Comparison of ENCODE assay signal across 21 cellular contexts in the genomic region with DNA sequence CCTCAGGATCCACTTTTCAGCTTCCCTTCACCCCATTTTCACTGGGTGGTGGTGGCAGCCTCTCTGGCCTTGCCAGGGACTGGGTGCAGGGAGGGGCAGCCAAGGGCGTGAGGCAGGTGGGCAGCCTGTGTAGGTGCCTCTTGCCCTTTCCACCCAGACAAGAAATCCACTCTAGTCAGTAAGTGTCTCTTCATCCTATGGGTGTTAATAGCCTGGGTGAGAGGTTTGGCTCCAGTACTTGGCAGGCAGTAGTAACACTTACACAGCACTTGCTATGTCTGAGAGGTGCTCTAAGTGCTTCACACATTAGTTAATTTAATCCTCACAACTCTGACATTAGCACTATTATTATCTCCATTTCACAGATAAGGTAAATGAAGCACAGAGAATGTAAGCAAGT.
"Had no signal": no experiment of that assay in that cellular context is flagged by ENCODE, and none has a peak within 500 bp of the region (broad histone marks: within the 10 kb centered on the region; RNA-seq: fewer than 3 reads in every experiment).

No MANE protein-coding gene starts in this region.

- H3K4me3 ChIP-seq: adrenal gland, cardiac muscle cell, colonic mucosa, esophagus muscularis mucosa, hepatocyte, lung, tibial artery, vagina had no signal

- H3K4me1 Mint-ChIP-seq: activated CD4-positive, alpha-beta memory T cell treated with anti-CD3 and anti-CD28 coated beads, Interleukin-2, amount 10 ng/mL, durations not matched to agents 7 days and 5 days; activated naive CD4-positive, alpha-beta T cell treated with anti-CD3 and anti-CD28 coated beads, Interleukin-2, amount 50 U/mL, for 24 hours; WTC11 had no signal

- DNase-seq: activated CD4-positive, alpha-beta memory T cell treated with anti-CD3 and anti-CD28 coated beads, Interleukin-2, amount 10 ng/mL, durations not matched to agents 7 days and 5 days; activated CD4-positive, alpha-beta T cell treated with anti-CD3 and anti-CD28 coated beads for 4 hours; activated effector memory CD4-positive, alpha-beta T cell treated with Interleukin-2 at 50 U/mL for 16 hours; activated T-cell treated with anti-CD3 and anti-CD28 coated beads, Interleukin-2, amount 50 U/mL, for 4 hours; adrenal gland; colonic mucosa; kidney; naive B cell; stimulated activated CD4-positive, alpha-beta T cell treated with anti-CD3 and anti-CD28 coated beads, Interleukin-2, amount 100 ng/mL, for 48 hours; stimulated activated naive B cell treated with anti-CD40 and anti-IgM and Interleukin-4, amounts not matched to agents 10 μg/mL and 1 μg/mL and 100 μg/mL, for 72 hours; T-helper 2 cell; tibial artery had no signal

- H2AFZ ChIP-seq: hepatocyte, parathyroid adenoma had no signal

- H3K36me3 ChIP-seq: adrenal gland, cardiac muscle cell, colonic mucosa, esophagus muscularis mucosa, tibial artery, vagina had no signal

- H3K27ac ChIP-seq: adrenal gland, cardiac muscle cell, colonic mucosa, esophagus muscularis mucosa, hepatocyte, parathyroid adenoma, tibial artery, vagina had no signal

- H3K9ac ChIP-seq: parathyroid adenoma had no signal

- H3K4me2 ChIP-seq: hepatocyte had no signal

- H3K27me3 Mint-ChIP-seq: activated CD4-positive, alpha-beta memory T cell treated with anti-CD3 and anti-CD28 coated beads, Interleukin-2, amount 10 ng/mL, durations not matched to agents 7 days and 5 days had no signal

- H3K36me3 Mint-ChIP-seq: activated naive CD4-positive, alpha-beta T cell treated with anti-CD3 and anti-CD28 coated beads, Interleukin-2, amount 50 U/mL, for 24 hours; naive B cell; stimulated activated naive B cell treated with anti-CD40 and anti-IgM and Interleukin-4, amounts not matched to agents 10 μg/mL and 1 μg/mL and 100 μg/mL, for 72 hours; WTC11 had no signal

- H3K27me3 ChIP-seq: adrenal gland, colonic mucosa, esophagus muscularis mucosa, hepatocyte, tibial artery, vagina had no signal

- H3K27ac Mint-ChIP-seq: activated CD4-positive, alpha-beta memory T cell treated with anti-CD3 and anti-CD28 coated beads, Interleukin-2, amount 10 ng/mL, durations not matched to agents 7 days and 5 days; activated naive CD4-positive, alpha-beta T cell treated with anti-CD3 and anti-CD28 coated beads, Interleukin-2, amount 50 U/mL, for 24 hours; naive B cell; stimulated activated naive B cell treated with anti-CD40 and anti-IgM and Interleukin-4, amounts not matched to agents 10 μg/mL and 1 μg/mL and 100 μg/mL, for 72 hours; WTC11 had no signal

- H3K9me3 Mint-ChIP-seq: activated CD4-positive, alpha-beta memory T cell treated with anti-CD3 and anti-CD28 coated beads, Interleukin-2, amount 10 ng/mL, durations not matched to agents 7 days and 5 days; activated T-cell treated with anti-CD3 and anti-CD28 coated beads, Interleukin-2, amount 50 U/mL, for 4 hours; naive B cell; stimulated activated naive B cell treated with anti-CD40 and anti-IgM and Interleukin-4, amounts not matched to agents 10 μg/mL and 1 μg/mL and 100 μg/mL, for 72 hours had no signal

- FAIRE-seq: kidney, TTC549 had no signal

- H3K9me3 ChIP-seq: adrenal gland, colonic mucosa, esophagus muscularis mucosa, tibial artery, vagina had no signal

- H3K4me3 Mint-ChIP-seq: activated CD4-positive, alpha-beta memory T cell treated with anti-CD3 and anti-CD28 coated beads, Interleukin-2, amount 10 ng/mL, durations not matched to agents 7 days and 5 days; activated naive CD4-positive, alpha-beta T cell treated with anti-CD3 and anti-CD28 coated beads, Interleukin-2, amount 50 U/mL, for 24 hours; activated T-cell treated with anti-CD3 and anti-CD28 coated beads, Interleukin-2, amount 50 U/mL, for 4 hours; naive B cell; stimulated activated naive B cell treated with anti-CD40 and anti-IgM and Interleukin-4, amounts not matched to agents 10 μg/mL and 1 μg/mL and 100 μg/mL, for 72 hours; WTC11 had no signal

- H3K79me2 ChIP-seq: hepatocyte, parathyroid adenoma had no signal

- H3K4me1 ChIP-seq: adrenal gland, colonic mucosa, esophagus muscularis mucosa, parathyroid adenoma, tibial artery, vagina had no signal
